Comparison of ENCODE assay signal across 8 cellular contexts in the genomic region with DNA sequence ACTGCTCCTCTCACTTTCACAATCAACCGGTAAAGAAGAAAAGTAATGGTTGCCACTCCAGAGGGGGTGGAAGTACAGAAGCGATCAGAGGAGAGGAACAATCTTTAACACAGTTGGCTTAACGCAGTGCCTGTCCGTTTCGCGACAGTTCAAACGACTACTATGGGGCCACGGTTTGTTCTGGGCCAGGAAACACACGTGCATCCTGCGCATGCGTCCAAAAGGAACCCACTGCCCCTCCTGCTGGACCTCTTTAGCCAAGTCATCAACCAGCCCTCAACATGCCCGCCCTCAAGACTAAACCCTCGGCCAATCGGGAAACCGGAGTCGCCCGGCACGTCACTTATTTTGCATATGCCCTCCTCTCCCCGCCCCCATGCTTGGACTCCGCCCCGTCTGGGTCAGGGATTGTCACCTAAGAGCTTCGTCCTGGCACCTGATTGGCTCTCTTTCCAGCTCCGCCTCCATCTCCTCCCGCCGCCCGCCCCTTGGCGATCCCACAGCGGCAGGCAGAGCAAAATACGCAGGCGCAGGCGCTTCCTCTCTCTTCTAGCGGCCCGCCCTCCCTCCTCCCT. TPM values are rescaled to one million over a fixed set of nuclear protein-coding genes. Genes with fewer than 3 reads are reported as not detected.
A peak's percentile ranks its signal among the peaks of the same experiment; 100 is the strongest.
DNase-seq lines count a peak whose midpoint lies in the region; ATAC-seq, FAIRE-seq and TF ChIP-seq lines count a peak whose summit lies in the region.

No MANE protein-coding gene starts in this region.

- TF ChIP-seq POLR2A in adrenal gland (IDR thresholded peaks at IDR 0.05), result peak in 1 of 2 donors; percentile 57

- H3K36me3 ChIP-seq in adrenal gland (replicated peaks in 1 of 2), result peaks cover 0 to 13% of the 10 kb centered on the region in 2 donors

- TF ChIP-seq CTCF in GM12873 (IDR thresholded peaks at IDR 0.05; ENCODE audit: insufficient read depth, low read depth, low read length, missing control alignments), result peak; percentile 22
- TF ChIP-seq CTCF in adrenal gland (IDR thresholded peaks at IDR 0.05), result peak in 1 of 6 experiments; percentile 38

- H3K27me3 ChIP-seq in adrenal gland (no peaks in the 10 kb centered on the region), right cardiac atrium (ENCODE audit: control insufficient read depth, insufficient read depth) (no peaks in the 10 kb centered on the region)

- peak overlapping the region; percentile 68 to 100 (median 98) for H3K27ac ChIP-seq in adrenal gland
- peak overlapping the region; percentile 80 for H3K27ac ChIP-seq in right cardiac atrium (ENCODE audit: low read length)

- DNase-seq in RCC 7860 (ENCODE audit: low spot score) (peak; percentile 100), adrenal gland (peak; percentile 100), right cardiac atrium (peak; percentile 100), sciatic nerve (ENCODE audit: low spot score) (peak; percentile 100), DMS 273 (lab: John Stamatoyannopoulos, UW; ENCODE audit: unreplicated experiment) (no peak), NCI-H526 (lab: John Stamatoyannopoulos, UW) (no peak)

- FAIRE-seq in RCC 7860 (lab: Jason Lieb, UNC), result peak; percentile 95

- H3K9me3 ChIP-seq in adrenal gland (replicated peaks in 1 of 3) (no peaks in the 10 kb centered on the region), right cardiac atrium (ENCODE audit: control insufficient read depth, low read length) (no peaks in the 10 kb centered on the region)

- peaks cover 32 to 47% of the 10 kb centered on the region in 2 donors for H3K4me1 ChIP-seq in adrenal gland (replicated peaks in 1 of 2)
- peaks cover 6% of the 10 kb centered on the region for H3K4me1 ChIP-seq in right cardiac atrium (ENCODE audit: control insufficient read depth, insufficient read depth, low read length)

- intact Hi-C loops in adrenal gland (cut with DNase I) (no loop called here), right cardiac atrium (cut with DNase I) (loop anchor here in 2 of 4 donors (10.0 kb wide), 2 partner anchors 108 to 848 kb away; partner anchors contain the start of gene NPHP3 (in 2 of the 2)), sciatic nerve (cut with DNase I) (no loop called here)

- 0% methylated on average over 17 to 33 of the region's 33 CpGs for WGBS in adrenal gland, 4 donors
- WGBS in right cardiac atrium, result under 1% methylated on average over 32 of the region's 33 CpGs

- ATAC-seq in HG02678 (IDR thresholded peaks at IDR 0.05; ENCODE audit: unreplicated experiment) (peak; percentile 76), right cardiac atrium (peak; percentile 95 to 97), sciatic nerve (peak; percentile 97)

- H3K4me3 ChIP-seq in adrenal gland, result peak overlapping the region in 2 of 4 donors; percentile 45 to 88
- H3K4me3 ChIP-seq in right cardiac atrium (ENCODE audit: low read length), result peak overlapping the region; percentile 95

RNA-seq across cellular contexts. Expression of gene CDV3, which starts 0.3 kb away (rescaled TPM):
- 100 to 1,000 TPM in 6 of 8 donors, 10 to 100 TPM in 2; 71.1 to 236 (median 124) TPM for total RNA-seq in adrenal gland
- polyA plus RNA-seq in adrenal gland, result 100 to 1,000 TPM in 1 of 3 donors, 10 to 100 TPM in 2; 30.8 to 309 (median 36.7) TPM
- 100 to 1,000 TPM; 107 to 145 (median 125) TPM for total RNA-seq in right cardiac atrium
- 40.2 TPM for polyA plus RNA-seq in right cardiac atrium
- 140 TPM for total RNA-seq in sciatic nerve

Comparison
In these comparisons a context has a peak if more than half of its experiments do, and no peak if none do; other contexts are left out.
1. DNase-seq: peak in RCC 7860 (single experiment), adrenal gland (7 of 7), right cardiac atrium (3 of 3) and sciatic nerve (single experiment); none in DMS 273 (single experiment) and NCI-H526 (0 of 2).
2. Peak in every context shown above with its lines, with median percentiles within 50 percentile points of each other: ATAC-seq.